Comparison of ENCODE assay signal across 24 cellular contexts in genomic region chr18:75141166-75141565, GRCh38.
"Had no signal": no experiment of that assay in that cellular context is flagged by ENCODE, and none has a peak within 500 bp of the region (broad histone marks: within the 10 kb centered on the region; RNA-seq: fewer than 3 reads in every experiment).

No MANE protein-coding gene starts in this region.

- H2AFZ ChIP-seq: PC-9 had no signal

- H3K36me3 ChIP-seq: MG63, Peyer's patch, SJSA1 had no signal

- H3K27ac ChIP-seq: PC-9, Peyer's patch, SJSA1, SK-N-MC had no signal

- H3K4me3 ChIP-seq: MG63, PC-9, Peyer's patch, SJSA1, SK-N-MC had no signal

- DNase-seq: IMR-90, Karpas-422, KG1, MG63, NCI-H1092, NCI-H1105 treated with DMSO at 0.1 percent for 48 hours, NCI-H1417 treated with DMSO at 0.1 percent for 48 hours, NCI-H146, NCI-H1694 treated with DMSO at 0.1 percent for 48 hours, NCI-H1930, NCI-H2081, NCI-H2107, NCI-H2227 treated with DMSO at 0.1 percent for 48 hours, NCI-H524, NCI-H69, NCI-H774, OCI-M1, PC-9, Right ventricle myocardium superior, SIG-M5 had no signal

- H3K27me3 ChIP-seq: MG63, Peyer's patch had no signal

- H3K4me1 ChIP-seq: Peyer's patch, SJSA1 had no signal

- H3K4me2 ChIP-seq: PC-9 had no signal

- H3K9me3 ChIP-seq: Peyer's patch had no signal

- ATAC-seq: HepG2 had no signal
